ENCODE assay signal across 7 cellular contexts in genomic region chr7:74365320-74366022, GRCh38.
DNase-seq lines count a peak whose midpoint lies in the region; TF ChIP-seq lines count a peak whose summit lies in the region.

No MANE protein-coding gene starts in this region.

- H3K36me3 Mint-ChIP-seq in activated naive CD8-positive, alpha-beta T cell treated with anti-CD3 and anti-CD28 coated beads for 36 hours = no peaks in the 10 kb centered on the region

- H3K79me2 ChIP-seq in trophoblast cell (ENCODE audit: control insufficient read depth, insufficient read depth, low read length, poor library complexity) = no peaks in the 10 kb centered on the region

- H3K27me3 Mint-ChIP-seq in activated naive CD8-positive, alpha-beta T cell treated with anti-CD3 and anti-CD28 coated beads for 36 hours = no peaks in the 10 kb centered on the region

- peak overlapping the region; percentile 25 for H4K8ac ChIP-seq in trophoblast cell (ENCODE audit: low read depth, low read length)

- H3K4me1 Mint-ChIP-seq in activated naive CD8-positive, alpha-beta T cell treated with anti-CD3 and anti-CD28 coated beads for 36 hours = no peaks in the 10 kb centered on the region

- H3K4me1 ChIP-seq in Peyer's patch = peaks cover 0 to 12% (median 0%) of the 10 kb centered on the region in 4 donors
- no peaks in the 10 kb centered on the region for H3K4me1 ChIP-seq in trophoblast cell (ENCODE audit: control insufficient read depth in 1 of 2, insufficient read depth in 2 of 2, low read length in 2 of 2)

- H3K27ac Mint-ChIP-seq in activated naive CD8-positive, alpha-beta T cell treated with anti-CD3 and anti-CD28 coated beads for 36 hours = no peak overlapping the region

- H3K36me3 ChIP-seq in Peyer's patch (peaks cover 0 to 29% (median 0%) of the 10 kb centered on the region in 3 donors), trophoblast cell (ENCODE audit: control insufficient read depth in 1 of 2, insufficient read depth in 2 of 2, low read length in 2 of 2) (no peaks in the 10 kb centered on the region)

- H3K27ac ChIP-seq in Peyer's patch = peak overlapping the region in 1 of 4 donors; percentile 17
- H3K27ac ChIP-seq in trophoblast cell (ENCODE audit: low read depth, low read length) = no peak overlapping the region

- peak overlapping the region; percentile 6 for H3K4me2 ChIP-seq in trophoblast cell (ENCODE audit: low read length)

- H3K23ac ChIP-seq in trophoblast cell (ENCODE audit: low read length) = no peak overlapping the region

- no peak for TF ChIP-seq POLR2A in Peyer's patch (IDR thresholded peaks at IDR 0.05)

- H3K9me3 ChIP-seq in Peyer's patch (no peaks in the 10 kb centered on the region), trophoblast cell (ENCODE audit: insufficient read depth, low read depth, low read length) (no peaks in the 10 kb centered on the region)

- H2BK120ac ChIP-seq in trophoblast cell (ENCODE audit: insufficient read depth, low read length, poor library complexity) = no peak overlapping the region

- no peaks in the 10 kb centered on the region for H3K79me1 ChIP-seq in trophoblast cell (ENCODE audit: low read length)

- peak; percentile 96 for DNase-seq in HuH-7 (ENCODE audit: low spot score)
- DNase-seq in Peyer's patch = peak; percentile 23 to 86 (median 83)
- DNase-seq in foreskin fibroblast = peak; percentile 34 to 69
- peak; percentile 30 to 48 for DNase-seq in trophoblast cell
- no peak for DNase-seq in stimulated activated CD4-positive, alpha-beta T cell treated with anti-CD3 and anti-CD28 coated beads, Interleukin-1b, Interleukin-23, amount 100 ng/mL, for 48 hours
- DNase-seq in activated naive CD8-positive, alpha-beta T cell treated with anti-CD3 and anti-CD28 coated beads for 36 hours = no peak
- DNase-seq in activated gamma-delta T cell (lab: John Stamatoyannopoulos, UW) = no peak

- no peak overlapping the region for H3K14ac ChIP-seq in trophoblast cell (ENCODE audit: low read length)

- no peak overlapping the region for H2AK5ac ChIP-seq in trophoblast cell (ENCODE audit: low read length)

- H2BK5ac ChIP-seq in trophoblast cell (ENCODE audit: low read depth, low read length, poor library complexity) = no peak overlapping the region

- H3K9ac ChIP-seq in trophoblast cell (ENCODE audit: low read length) = no peak overlapping the region

- H4K12ac ChIP-seq in trophoblast cell (ENCODE audit: low read depth, low read length) = no peak overlapping the region

- H3K4ac ChIP-seq in trophoblast cell (ENCODE audit: low read depth, low read length) = no peak overlapping the region

- WGBS in trophoblast cell (ENCODE audit: extremely low coverage, insufficient coverage, insufficient read length) = no CpG with 5 or more reads among the region's 10 CpGs

- H3K4me3 Mint-ChIP-seq in activated naive CD8-positive, alpha-beta T cell treated with anti-CD3 and anti-CD28 coated beads for 36 hours = no peak overlapping the region

- peak overlapping the region; percentile 47 for H2AFZ ChIP-seq in trophoblast cell (ENCODE audit: insufficient read depth, low read length, poor library complexity)

- TF ChIP-seq CTCF in Peyer's patch (IDR thresholded peaks at IDR 0.05) = no peak
- TF ChIP-seq CTCF in foreskin fibroblast (IDR thresholded peaks at IDR 0.05; ENCODE audit: low read depth, low read length) = no peak

- H3K4me3 ChIP-seq in Peyer's patch (no peak overlapping the region), foreskin fibroblast (ENCODE audit: low read depth in 1 of 2, low read length in 2 of 2) (no peak overlapping the region), trophoblast cell (ENCODE audit: low read depth, low read length) (no peak overlapping the region)

- H3K18ac ChIP-seq in trophoblast cell (ENCODE audit: low read length) = no peak overlapping the region

- H3K27me3 ChIP-seq in Peyer's patch (no peaks in the 10 kb centered on the region), trophoblast cell (ENCODE audit: insufficient read depth, low read length) (no peaks in the 10 kb centered on the region)

- H2BK12ac ChIP-seq in trophoblast cell (ENCODE audit: low read length) = no peak overlapping the region

- no peak overlapping the region for H4K91ac ChIP-seq in trophoblast cell (ENCODE audit: low read depth, low read length)

- no peaks in the 10 kb centered on the region for H3K9me3 Mint-ChIP-seq in activated naive CD8-positive, alpha-beta T cell treated with anti-CD3 and anti-CD28 coated beads for 36 hours

Comparison
In these comparisons a context has a peak if more than half of its experiments do, and no peak if none do; other contexts are left out.
1. DNase-seq: peak in HuH-7 (single experiment), Peyer's patch (3 of 3), foreskin fibroblast (2 of 2) and trophoblast cell (2 of 2); none in stimulated activated CD4-positive, alpha-beta T cell treated with anti-CD3 and anti-CD28 coated beads, Interleukin-1b, Interleukin-23, amount 100 ng/mL, for 48 hours (single experiment), activated naive CD8-positive, alpha-beta T cell treated with anti-CD3 and anti-CD28 coated beads for 36 hours (single experiment) and activated gamma-delta T cell (single experiment).